In genomic region chr20:942611-943010, GRCh38 we compare ENCODE assay signal across 24 cellular contexts. TPM values are rescaled to one million over a fixed set of nuclear protein-coding genes. Genes with fewer than 3 reads are reported as not detected.
DNase-seq lines count a peak whose midpoint lies in the region; ATAC-seq and TF ChIP-seq lines count a peak whose summit lies in the region.
"Had no signal": no experiment of that assay in that cellular context is flagged by ENCODE, and none has a peak within 500 bp of the region (broad histone marks: within the 10 kb centered on the region; RNA-seq: fewer than 3 reads in every experiment).

No MANE protein-coding gene starts in this region.

- no peak overlapping the region for H3K27ac ChIP-seq in coronary artery
- H3K27ac ChIP-seq: A549; BLaER1 treated with 17β-estradiol and CSF1 and Interleukin-3, amounts not matched to agents 10 nM and 100 nM had no signal

- no peak for ATAC-seq in activated CD4-positive, CD25-positive, alpha-beta regulatory T cell treated with anti-CD3 and anti-CD28 coated beads, Interleukin-2, amount 50 U/mL, for 24 hours
- no peak for ATAC-seq in GM19395 (IDR thresholded peaks at IDR 0.05; ENCODE audit: unreplicated experiment)
- ATAC-seq: A549, GM12878, GM23338, HCT116 had no signal

- H3K4me3 Mint-ChIP-seq in osteocyte (ENCODE audit: unreplicated experiment), result no peak overlapping the region
- H3K4me3 Mint-ChIP-seq: CD14-positive monocyte; CD4-positive, alpha-beta T cell; CD8-positive, alpha-beta memory T cell; GM23338; H9 had no signal

- DNase-seq in coronary artery (ENCODE audit: low spot score) (peak; percentile 63), islet precursor cell (peak; percentile 32), mesenteric fat pad (ENCODE audit: low spot score) (peak; percentile 62), osteocyte (ENCODE audit: extremely low spot score, unreplicated experiment) (no peak)
- DNase-seq: 8988T; ACHN; AML-193; BE2C; CD4-positive, alpha-beta T cell; CD8-positive, alpha-beta memory T cell; DMS 273 treated with DMSO at 0.1 percent for 48 hours; DMS79; EL; GDM1; H9 had no signal

- H3K4me1 Mint-ChIP-seq in osteocyte (ENCODE audit: unreplicated experiment), result no peaks in the 10 kb centered on the region
- H3K4me1 Mint-ChIP-seq: CD14-positive monocyte; CD8-positive, alpha-beta memory T cell had no signal

- peaks cover 4% of the 10 kb centered on the region for H3K27me3 Mint-ChIP-seq in osteocyte (ENCODE audit: unreplicated experiment)

- no peaks in the 10 kb centered on the region for H3K9me3 Mint-ChIP-seq in osteocyte (ENCODE audit: unreplicated experiment)
- H3K9me3 Mint-ChIP-seq: CD4-positive, alpha-beta T cell; CD8-positive, alpha-beta memory T cell; GM23338; H9 had no signal

- H3K36me3 Mint-ChIP-seq in osteocyte (ENCODE audit: unreplicated experiment), result no peaks in the 10 kb centered on the region
- H3K36me3 Mint-ChIP-seq: CD14-positive monocyte; CD8-positive, alpha-beta memory T cell had no signal

- no peak overlapping the region for H3K27ac Mint-ChIP-seq in osteocyte (ENCODE audit: unreplicated experiment)
- H3K27ac Mint-ChIP-seq: CD4-positive, alpha-beta T cell; CD8-positive, alpha-beta memory T cell had no signal

- H3K4me3 ChIP-seq in coronary artery, result no peak overlapping the region
- H3K4me3 ChIP-seq: A549; BLaER1 treated with 17β-estradiol and CSF1 and Interleukin-3, amounts not matched to agents 10 nM and 100 nM; GM12878; GM23338 had no signal

- TF ChIP-seq CTCF in coronary artery (IDR thresholded peaks at IDR 0.05) (no peak), osteocyte (IDR thresholded peaks at IDR 0.05) (no peak)

RNA-seq across cellular contexts. Expression of gene ANGPT4, which starts 26.5 kb away (rescaled TPM):
- 0.42 TPM for total RNA-seq in mesenteric fat pad
- total RNA-seq in osteocyte, result not detected in 2 replicates
- total RNA-seq: CD4-positive, alpha-beta T cell; CD8-positive, alpha-beta memory T cell; GM12878 had no signal

RNA-seq across cellular contexts. Expression of gene RSPO4, which starts 59.5 kb away (rescaled TPM):
- total RNA-seq in mesenteric fat pad (not detected), osteocyte (not detected in 2 replicates)
- total RNA-seq: CD8-positive, alpha-beta memory T cell; GM12878; H4 had no signal
